ENCODE assay signal across 11 cellular contexts in the genomic region with DNA sequence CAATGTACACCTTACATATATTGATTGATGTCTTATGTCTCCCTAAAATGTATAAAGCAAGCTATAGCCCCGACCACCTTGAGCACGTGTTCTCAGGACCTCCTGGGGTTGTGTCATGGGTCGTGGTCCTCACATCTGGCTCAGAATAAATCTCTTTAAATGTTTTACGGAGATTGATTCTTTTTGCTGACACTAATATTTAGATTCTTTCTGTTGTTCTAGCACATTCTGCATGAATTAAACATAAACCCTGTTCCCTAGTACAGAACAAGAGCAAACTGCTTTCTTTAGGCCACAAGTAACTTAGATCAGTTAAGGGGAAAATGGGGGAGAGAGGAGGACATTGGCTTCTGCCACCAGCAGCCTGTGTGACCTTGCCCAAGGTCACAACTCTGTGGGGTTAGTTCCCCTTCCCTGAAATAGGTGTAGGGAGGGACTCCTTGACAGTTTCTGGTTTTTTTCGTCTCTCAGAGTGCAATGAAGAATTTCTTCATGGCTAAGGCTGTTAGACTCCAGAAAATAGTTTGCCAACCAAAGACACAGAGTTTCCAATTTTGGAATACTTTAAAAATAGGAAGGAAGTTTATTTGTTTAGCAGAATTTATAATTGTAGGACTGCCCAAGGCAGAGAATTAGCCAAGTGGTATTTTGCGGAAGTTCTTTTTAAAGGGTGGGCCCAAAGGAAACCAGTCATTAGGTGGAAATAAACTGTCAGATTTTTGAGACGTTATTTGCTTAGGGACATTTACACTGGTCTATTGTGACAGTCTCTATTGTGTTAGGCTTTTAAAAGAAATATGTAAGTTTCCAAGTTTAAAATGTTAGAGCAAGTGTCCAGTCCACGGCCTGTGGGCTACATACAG. TPM values are rescaled to one million over a fixed set of nuclear protein-coding genes. Genes with fewer than 3 reads are reported as not detected.
DNase-seq lines count a peak whose midpoint lies in the region; ATAC-seq and TF ChIP-seq lines count a peak whose summit lies in the region.
"Had no signal": no experiment of that assay in that cellular context is flagged by ENCODE, and none has a peak within 500 bp of the region (broad histone marks: within the 10 kb centered on the region; RNA-seq: fewer than 3 reads in every experiment).

No MANE protein-coding gene starts in this region.

- H3K27ac ChIP-seq in right atrium auricular region, result peak overlapping the region; percentile 77 to 78
- peak overlapping the region; percentile 56 to 98 (median 74) for H3K27ac ChIP-seq in sigmoid colon

- no peak for TF ChIP-seq CTCF in right atrium auricular region (IDR thresholded peaks at IDR 0.05)
- no peak for TF ChIP-seq CTCF in sigmoid colon (IDR thresholded peaks at IDR 0.05)
- TF ChIP-seq CTCF in Calu3 (IDR thresholded peaks at IDR 0.05; ENCODE audit: unreplicated experiment), result no peak

- peak; percentile 46 for ATAC-seq in GM19395 (IDR thresholded peaks at IDR 0.05; ENCODE audit: unreplicated experiment)
- no peak for ATAC-seq in GM18520 (IDR thresholded peaks at IDR 0.05; ENCODE audit: unreplicated experiment)
- ATAC-seq in HG02852 (IDR thresholded peaks at IDR 0.05; ENCODE audit: unreplicated experiment), result no peak
- ATAC-seq in HG03342 (IDR thresholded peaks at IDR 0.05; ENCODE audit: unreplicated experiment), result no peak

- intact Hi-C loops in sigmoid colon (cut with DNase I) (no loop called here), Calu3 (cut with micrococcal nuclease; ENCODE audit: unreplicated experiment) (no loop called here)

- TF ChIP-seq POLR2A in sigmoid colon (IDR thresholded peaks at IDR 0.05), result no peak

- CTCF ChIA-PET in Calu3 (lab: Charles Lee), result interaction anchor here (0.6 kb wide), 1 partner anchor 877 kb away, joined by 3 read pairs; no protein-coding TSS in a partner anchor

- no peaks in the 10 kb centered on the region for H3K27me3 Mint-ChIP-seq in Calu3 (ENCODE audit: unreplicated experiment)

- TF ChIP-seq EP300 in sigmoid colon (IDR thresholded peaks at IDR 0.05), result no peak

- H3K27me3 ChIP-seq in right atrium auricular region, result no peaks in the 10 kb centered on the region
- H3K27me3 ChIP-seq in sigmoid colon, result no peaks in the 10 kb centered on the region

- no peak overlapping the region for H3K27ac Mint-ChIP-seq in Calu3 (ENCODE audit: unreplicated experiment)

- no peaks in the 10 kb centered on the region for H3K9me3 Mint-ChIP-seq in Calu3 (ENCODE audit: low read depth, unreplicated experiment)

- 63 to 91% methylated on average over 8 of the region's 8 CpGs for WGBS in sigmoid colon, 2 donors

- H3K4me3 ChIP-seq in right atrium auricular region (no peak overlapping the region), sigmoid colon (no peak overlapping the region)

- no peaks in the 10 kb centered on the region for H3K36me3 Mint-ChIP-seq in Calu3 (ENCODE audit: insufficient read depth, unreplicated experiment)

- no TSS peak for BruUV-seq in Calu3 (replicated peaks; lab: Mats Ljungman, UMichigan)

- H3K4me1 ChIP-seq in right atrium auricular region (peaks cover 0 to 80% of the 10 kb centered on the region in 2 donors), sigmoid colon (peaks cover 0 to 92% (median 62%) of the 10 kb centered on the region in 4 donors)

- peak; percentile 92 for DNase-seq in SIG-M5 treated with dmso at 0.1 percent for 504 hours (lab: John Stamatoyannopoulos, UW; ENCODE audit: unreplicated experiment)
- no peak for DNase-seq in right atrium auricular region (ENCODE audit: low spot score)
- DNase-seq in sigmoid colon, result no peak
- DNase-seq in Calu3, result no peak
- DNase-seq: activated T-cell treated with anti-CD3 and anti-CD28 coated beads for 4 hours, NCI-H1048 had no signal

- H3K36me3 ChIP-seq in right atrium auricular region (no peaks in the 10 kb centered on the region), sigmoid colon (no peaks in the 10 kb centered on the region)

- H3K9me3 ChIP-seq in right atrium auricular region, result no peaks in the 10 kb centered on the region
- no peaks in the 10 kb centered on the region for H3K9me3 ChIP-seq in sigmoid colon

- no peak overlapping the region for H3K4me3 Mint-ChIP-seq in Calu3 (ENCODE audit: low read depth, unreplicated experiment)

- peaks cover 22% of the 10 kb centered on the region for H3K4me1 Mint-ChIP-seq in Calu3 (ENCODE audit: low read depth, unreplicated experiment)

RNA-seq across cellular contexts. Expression of gene PTTG2, which starts 29.4 kb away (rescaled TPM):
- total RNA-seq in right atrium auricular region, result 1 to 10 TPM in 1 of 2 donors, not detected in 1; 3.6 TPM
- 1 to 10 TPM; 2.4 to 7.7 (median 6.3) TPM for total RNA-seq in sigmoid colon
- under 1 TPM in 1 of 3 donors, not detected in 2; 0.28 TPM for polyA plus RNA-seq in sigmoid colon
- not detected in 2 replicates for total RNA-seq in Calu3 (2022)
- total RNA-seq: SK-MEL-5 had no signal
